In the genomic region with DNA sequence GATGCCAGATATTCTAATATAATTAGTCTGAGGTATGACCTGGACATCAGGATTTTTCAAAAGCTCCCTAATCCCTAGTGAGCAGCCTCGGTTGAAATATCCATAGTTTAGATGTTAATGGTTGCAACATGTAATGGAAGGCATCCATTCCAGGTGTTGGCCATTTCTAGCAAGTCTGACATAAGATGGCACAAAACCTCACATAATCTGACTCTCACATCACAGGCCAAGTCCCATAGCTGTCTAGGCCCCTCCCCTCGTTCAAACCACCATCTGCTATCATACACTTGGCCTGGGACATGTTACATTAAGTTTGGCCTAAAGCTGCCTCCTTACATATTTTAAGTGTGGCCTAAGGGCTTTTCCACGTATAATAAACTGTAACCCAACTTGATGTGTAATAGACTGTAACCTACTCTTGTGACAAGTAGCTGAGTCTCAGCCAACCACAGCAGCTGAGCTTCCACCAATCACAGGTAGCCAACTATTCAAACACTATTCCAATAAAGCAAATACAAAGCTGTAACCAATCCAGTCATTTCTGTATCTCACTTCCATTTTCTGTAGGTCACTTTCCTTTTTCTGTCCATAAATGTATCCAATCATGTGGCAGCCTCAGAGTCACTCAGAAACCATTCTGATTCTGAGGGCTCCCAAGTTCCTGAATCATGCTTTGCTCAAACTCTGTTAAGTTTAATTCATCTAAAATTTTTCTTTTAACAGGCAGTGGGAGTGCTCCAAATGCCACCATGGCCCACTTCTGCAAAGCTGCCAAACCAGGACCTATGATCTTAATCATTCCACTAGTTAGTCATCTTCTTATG, we compare ENCODE assay signal across 1 cellular context.
TF ChIP-seq lines count a peak whose summit lies in the region.

No MANE protein-coding gene starts in this region.

TF ChIP-seq in K562, 482 proteins besides CTCF, POLR2A, EP300 and RAD21:
- TF ChIP-seq, protein P1, sequence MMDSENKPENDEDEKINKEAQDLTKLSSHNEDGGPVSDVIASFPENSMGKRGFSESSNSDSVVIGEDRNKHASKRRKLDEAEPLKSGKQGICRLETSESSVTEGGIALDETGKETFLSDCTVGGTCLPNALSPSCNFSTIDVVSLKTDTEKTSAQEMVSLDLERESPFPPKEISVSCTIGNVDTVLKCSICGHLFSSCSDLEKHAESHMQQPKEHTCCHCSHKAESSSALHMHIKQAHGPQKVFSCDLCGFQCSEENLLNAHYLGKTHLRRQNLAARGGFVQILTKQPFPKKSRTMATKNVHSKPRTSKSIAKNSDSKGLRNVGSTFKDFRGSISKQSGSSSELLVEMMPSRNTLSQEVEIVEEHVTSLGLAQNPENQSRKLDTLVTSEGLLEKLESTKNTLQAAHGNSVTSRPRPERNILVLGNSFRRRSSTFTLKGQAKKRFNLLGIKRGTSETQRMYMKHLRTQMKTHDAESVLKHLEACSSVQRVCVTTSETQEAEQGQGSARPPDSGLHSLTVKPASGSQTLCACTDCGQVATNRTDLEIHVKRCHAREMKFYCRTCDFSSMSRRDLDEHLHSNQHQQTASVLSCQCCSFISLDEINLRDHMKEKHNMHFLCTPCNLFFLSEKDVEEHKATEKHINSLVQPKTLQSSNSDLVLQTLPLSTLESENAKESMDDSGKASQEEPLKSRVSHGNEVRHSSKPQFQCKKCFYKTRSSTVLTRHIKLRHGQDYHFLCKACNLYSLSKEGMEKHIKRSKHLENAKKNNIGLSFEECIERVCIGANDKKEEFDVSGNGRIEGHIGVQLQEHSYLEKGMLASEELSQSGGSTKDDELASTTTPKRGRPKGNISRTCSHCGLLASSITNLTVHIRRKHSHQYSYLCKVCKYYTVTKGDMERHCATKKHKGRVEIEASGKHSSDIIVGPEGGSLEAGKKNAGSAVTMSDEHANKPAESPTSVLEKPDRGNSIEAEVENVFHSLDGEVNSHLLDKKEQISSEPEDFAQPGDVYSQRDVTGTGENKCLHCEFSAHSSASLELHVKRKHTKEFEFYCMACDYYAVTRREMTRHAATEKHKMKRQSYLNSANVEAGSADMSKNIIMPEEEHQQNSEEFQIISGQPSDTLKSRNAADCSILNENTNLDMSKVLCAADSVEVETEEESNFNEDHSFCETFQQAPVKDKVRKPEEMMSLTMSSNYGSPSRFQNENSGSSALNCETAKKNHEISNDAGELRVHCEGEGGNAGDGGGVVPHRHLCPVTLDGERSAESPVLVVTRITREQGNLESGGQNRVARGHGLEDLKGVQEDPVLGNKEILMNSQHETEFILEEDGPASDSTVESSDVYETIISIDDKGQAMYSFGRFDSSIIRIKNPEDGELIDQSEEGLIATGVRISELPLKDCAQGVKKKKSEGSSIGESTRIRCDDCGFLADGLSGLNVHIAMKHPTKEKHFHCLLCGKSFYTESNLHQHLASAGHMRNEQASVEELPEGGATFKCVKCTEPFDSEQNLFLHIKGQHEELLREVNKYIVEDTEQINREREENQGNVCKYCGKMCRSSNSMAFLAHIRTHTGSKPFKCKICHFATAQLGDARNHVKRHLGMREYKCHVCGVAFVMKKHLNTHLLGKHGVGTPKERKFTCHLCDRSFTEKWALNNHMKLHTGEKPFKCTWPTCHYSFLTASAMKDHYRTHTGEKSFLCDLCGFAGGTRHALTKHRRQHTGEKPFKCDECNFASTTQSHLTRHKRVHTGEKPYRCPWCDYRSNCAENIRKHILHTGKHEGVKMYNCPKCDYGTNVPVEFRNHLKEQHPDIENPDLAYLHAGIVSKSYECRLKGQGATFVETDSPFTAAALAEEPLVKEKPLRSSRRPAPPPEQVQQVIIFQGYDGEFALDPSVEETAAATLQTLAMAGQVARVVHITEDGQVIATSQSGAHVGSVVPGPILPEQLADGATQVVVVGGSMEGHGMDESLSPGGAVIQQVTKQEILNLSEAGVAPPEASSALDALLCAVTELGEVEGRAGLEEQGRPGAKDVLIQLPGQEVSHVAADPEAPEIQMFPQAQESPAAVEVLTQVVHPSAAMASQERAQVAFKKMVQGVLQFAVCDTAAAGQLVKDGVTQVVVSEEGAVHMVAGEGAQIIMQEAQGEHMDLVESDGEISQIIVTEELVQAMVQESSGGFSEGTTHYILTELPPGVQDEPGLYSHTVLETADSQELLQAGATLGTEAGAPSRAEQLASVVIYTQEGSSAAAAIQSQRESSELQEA (IDR thresholded peaks at IDR 0.05; ENCODE audit: low read depth), result peak; percentile 65; the same call in 1 of the 2 replicates
- TF ChIP-seq, protein P2, sequence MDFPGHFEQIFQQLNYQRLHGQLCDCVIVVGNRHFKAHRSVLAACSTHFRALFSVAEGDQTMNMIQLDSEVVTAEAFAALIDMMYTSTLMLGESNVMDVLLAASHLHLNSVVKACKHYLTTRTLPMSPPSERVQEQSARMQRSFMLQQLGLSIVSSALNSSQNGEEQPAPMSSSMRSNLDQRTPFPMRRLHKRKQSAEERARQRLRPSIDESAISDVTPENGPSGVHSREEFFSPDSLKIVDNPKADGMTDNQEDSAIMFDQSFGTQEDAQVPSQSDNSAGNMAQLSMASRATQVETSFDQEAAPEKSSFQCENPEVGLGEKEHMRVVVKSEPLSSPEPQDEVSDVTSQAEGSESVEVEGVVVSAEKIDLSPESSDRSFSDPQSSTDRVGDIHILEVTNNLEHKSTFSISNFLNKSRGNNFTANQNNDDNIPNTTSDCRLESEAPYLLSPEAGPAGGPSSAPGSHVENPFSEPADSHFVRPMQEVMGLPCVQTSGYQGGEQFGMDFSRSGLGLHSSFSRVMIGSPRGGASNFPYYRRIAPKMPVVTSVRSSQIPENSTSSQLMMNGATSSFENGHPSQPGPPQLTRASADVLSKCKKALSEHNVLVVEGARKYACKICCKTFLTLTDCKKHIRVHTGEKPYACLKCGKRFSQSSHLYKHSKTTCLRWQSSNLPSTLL (IDR thresholded peaks at IDR 0.05), result no peak
